ENCODE assay signal across 8 cellular contexts in genomic region chr1:223712856-223713494, GRCh38. TPM values are rescaled to one million over a fixed set of nuclear protein-coding genes. Genes with fewer than 3 reads are reported as not detected.
DNase-seq lines count a peak whose midpoint lies in the region; ATAC-seq, FAIRE-seq and TF ChIP-seq lines count a peak whose summit lies in the region.

No MANE protein-coding gene starts in this region.

- ATAC-seq in GM18907 (IDR thresholded peaks at IDR 0.05; ENCODE audit: unreplicated experiment): peak; percentile 34
- peak; percentile 39 for ATAC-seq in HG02852 (IDR thresholded peaks at IDR 0.05; ENCODE audit: unreplicated experiment)
- ATAC-seq in SK-N-SH treated with all-trans-retinoic acid at 6 μM for 48 hours: peak; percentile 3
- ATAC-seq in GM18870 (IDR thresholded peaks at IDR 0.05; ENCODE audit: unreplicated experiment): no peak

- peaks cover 15 to 41% of the 10 kb centered on the region in 2 donors for H3K4me1 ChIP-seq in kidney (ENCODE audit: control insufficient read depth in 1 of 2, insufficient read depth in 1 of 2, low read depth in 1 of 2, low read length in 2 of 2)

- peaks cover 12% of the 10 kb centered on the region for H3K27me3 Mint-ChIP-seq in brain

- H3K9ac ChIP-seq in kidney (ENCODE audit: low read length in 2 of 2): peak overlapping the region; percentile 88 to 96

- TF ChIP-seq CTCF in brain (conservative IDR thresholded peaks at IDR 0.05) (no peak), kidney (IDR thresholded peaks at IDR 0.05; ENCODE audit: borderline replicate concordance, extremely low read depth, insufficient read depth) (no peak)

- peak overlapping the region; percentile 93 to 97 (median 94) for H3K4me3 Mint-ChIP-seq in brain

- H3K4me1 Mint-ChIP-seq in brain: peaks cover 64% of the 10 kb centered on the region

- intact Hi-C loops in kidney (cut with DNase I): loop anchor here (5.0 kb wide), 1 partner anchor 34 kb away; no protein-coding TSS in a partner anchor

- no peaks in the 10 kb centered on the region for H3K9me3 ChIP-seq in kidney (ENCODE audit: control insufficient read depth in 1 of 2, low read length in 2 of 2)

- no peaks in the 10 kb centered on the region for H3K9me3 Mint-ChIP-seq in brain

- peaks cover 13% of the 10 kb centered on the region for H3K36me3 Mint-ChIP-seq in brain

- H3K36me3 ChIP-seq in kidney (ENCODE audit: control insufficient read depth in 1 of 2, insufficient read depth in 2 of 2, low read length in 2 of 2): peaks cover 4 to 6% of the 10 kb centered on the region in 2 donors

- no peak for FAIRE-seq in kidney (lab: Jason Lieb, UNC)

- H3K4me3 ChIP-seq in kidney (ENCODE audit: low read length in 2 of 2): peak overlapping the region; percentile 77 to 85

- H3K27ac ChIP-seq in kidney (ENCODE audit: low read depth in 2 of 2, low read length in 2 of 2): peak overlapping the region; percentile 94 to 97

- DNase-seq in kidney (peak; percentile 87), NCI-H1694 (lab: John Stamatoyannopoulos, UW) (no peak)
- DNase-seq in stimulated activated CD4-positive, alpha-beta T cell treated with anti-CD3 and anti-CD28 coated beads, Interleukin-4, amount 100 ng/mL, for 1 hour: peak; percentile 50

- H3K27ac Mint-ChIP-seq in brain: peak overlapping the region; percentile 69 to 97 (median 95)

TF ChIP-seq in SK-N-SH treated with all-trans-retinoic acid at 6 μM for 48 hours, 23 proteins besides CTCF, POLR2A, EP300 and RAD21:
- TF ChIP-seq TOX (CRISPR knock-in tag; IDR thresholded peaks at IDR 0.05; ENCODE audit: borderline replicate concordance) (no peak), SNAI2 (CRISPR knock-in tag; IDR thresholded peaks at IDR 0.05) (no peak), TSHZ2 (CRISPR knock-in tag; IDR thresholded peaks at IDR 0.05) (no peak), CREB5 (CRISPR knock-in tag; IDR thresholded peaks at IDR 0.05; ENCODE audit: low read depth) (no peak), ZNF565 (CRISPR knock-in tag; conservative IDR thresholded peaks at IDR 0.05; ENCODE audit: low read depth) (no peak), ZFP30 (CRISPR knock-in tag; IDR thresholded peaks at IDR 0.05) (no peak)

RNA-seq across cellular contexts. Expression of gene CAPN2, which starts 0.6 kb away (rescaled TPM):
- polyA plus RNA-seq in brain (ENCODE audit: insufficient read depth, low read depth, low replicate concordance) (69.0 TPM), kidney (ENCODE audit: insufficient read depth, low read depth, low replicate concordance) (175 TPM)
- total RNA-seq in kidney: 276 TPM

RNA-seq across cellular contexts. Expression of gene CAPN8, which starts 47.5 kb away (rescaled TPM):
- polyA plus RNA-seq in brain (ENCODE audit: insufficient read depth, low read depth, low replicate concordance) (0.61 TPM), kidney (ENCODE audit: insufficient read depth, low read depth, low replicate concordance) (0.84 TPM)
- total RNA-seq in kidney: 56.1 TPM
